ENCODE assay signal across 7 cellular contexts in the genomic region with DNA sequence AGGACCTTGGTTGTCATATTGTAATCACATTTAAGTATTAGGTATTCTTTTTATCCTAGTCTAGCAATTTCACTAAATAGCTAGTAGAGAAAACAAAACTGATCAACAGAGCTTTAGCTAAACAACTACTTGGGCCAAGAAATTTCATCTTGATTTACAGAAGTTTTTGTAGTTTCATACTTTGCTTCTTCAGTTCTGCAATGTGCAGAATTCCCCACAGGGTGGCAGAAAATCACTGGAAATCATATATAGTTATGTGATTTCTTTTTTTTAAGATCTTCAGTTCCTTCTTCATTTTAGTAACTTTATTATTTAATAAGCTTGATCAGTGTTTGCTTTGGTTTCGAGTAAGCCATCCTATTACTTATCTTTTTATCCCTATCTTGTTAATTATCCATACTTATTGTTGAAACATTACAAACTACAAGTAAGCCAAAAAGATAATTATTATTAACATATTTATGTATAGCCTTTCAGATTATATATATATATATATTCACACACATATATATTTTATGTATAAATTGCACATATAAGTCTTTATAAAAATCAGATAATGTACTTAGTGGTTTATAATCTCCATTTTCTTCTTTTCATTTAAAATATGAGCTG. TPM values are rescaled to one million over a fixed set of nuclear protein-coding genes. Genes with fewer than 3 reads are reported as not detected.
DNase-seq lines count a peak whose midpoint lies in the region; ATAC-seq lines count a peak whose summit lies in the region.

No MANE protein-coding gene starts in this region.

- no peaks in the 10 kb centered on the region for H3K9me3 Mint-ChIP-seq in T-helper 1 cell treated with Interleukin-12 subunit alpha and Interleukin-12 subunit beta and Interleukin-4 antibody, amounts not matched to agents 30 μg/mL and 1 μg/mL, for 36 hours

- ATAC-seq in GM18498 (IDR thresholded peaks at IDR 0.05; ENCODE audit: unreplicated experiment) (no peak), HG03159 (IDR thresholded peaks at IDR 0.05; ENCODE audit: unreplicated experiment) (no peak)

- peaks cover 21% of the 10 kb centered on the region for H3K4me1 Mint-ChIP-seq in T-helper 1 cell treated with Interleukin-12 subunit alpha and Interleukin-12 subunit beta and Interleukin-4 antibody, amounts not matched to agents 30 μg/mL and 1 μg/mL, for 36 hours (ENCODE audit: low read depth)

- H3K36me3 Mint-ChIP-seq in T-helper 1 cell treated with Interleukin-12 subunit alpha and Interleukin-12 subunit beta and Interleukin-4 antibody, amounts not matched to agents 30 μg/mL and 1 μg/mL, for 36 hours (ENCODE audit: low read depth), result peaks cover 9% of the 10 kb centered on the region

- peak overlapping the region; percentile 54 for H3K4me3 Mint-ChIP-seq in T-helper 1 cell treated with Interleukin-12 subunit alpha and Interleukin-12 subunit beta and Interleukin-4 antibody, amounts not matched to agents 30 μg/mL and 1 μg/mL, for 36 hours

- peak overlapping the region; percentile 74 for H3K27ac Mint-ChIP-seq in T-helper 1 cell treated with Interleukin-12 subunit alpha and Interleukin-12 subunit beta and Interleukin-4 antibody, amounts not matched to agents 30 μg/mL and 1 μg/mL, for 36 hours

- DNase-seq in ELR (ENCODE audit: low read depth) (peak; percentile 67), LoVo (ENCODE audit: low spot score) (peak; percentile 53), mucosa of gallbladder (ENCODE audit: low spot score) (peak; percentile 60)

- H3K27me3 Mint-ChIP-seq in T-helper 1 cell treated with Interleukin-12 subunit alpha and Interleukin-12 subunit beta and Interleukin-4 antibody, amounts not matched to agents 30 μg/mL and 1 μg/mL, for 36 hours (ENCODE audit: low read depth), result peaks cover 11% of the 10 kb centered on the region

- peak overlapping the region; percentile 10 for H3K27ac ChIP-seq in cingulate gyrus (ENCODE audit: low read depth, low read length)

RNA-seq across cellular contexts. Expression of gene BNIP2, which starts 2.2 kb away (rescaled TPM):
- total RNA-seq in mucosa of gallbladder, result 51.1 TPM

RNA-seq across cellular contexts. Expression of gene GTF2A2, which starts 34.0 kb away (rescaled TPM):
- total RNA-seq in mucosa of gallbladder, result 108 TPM
